ENCODE assay signal across 19 cellular contexts in genomic region chr11:32187106-32187505, GRCh38.
DNase-seq lines count a peak whose midpoint lies in the region; ATAC-seq and TF ChIP-seq lines count a peak whose summit lies in the region.
"Had no signal": no experiment of that assay in that cellular context is flagged by ENCODE, and none has a peak within 500 bp of the region (broad histone marks: within the 10 kb centered on the region; RNA-seq: fewer than 3 reads in every experiment).

No MANE protein-coding gene starts in this region.

- no peak for TF ChIP-seq CTCF in dorsolateral prefrontal cortex (IDR thresholded peaks at IDR 0.05 in 54 of 56, conservative IDR thresholded peaks at IDR 0.05 in 2 of 56; ENCODE audit: low read depth in 1 of 56, partially characterized antibody in 56 of 56)

- H3K27me3 ChIP-seq in dorsolateral prefrontal cortex: peaks cover 0 to 12% (median 0%) of the 10 kb centered on the region in 45 donors
- H3K27me3 ChIP-seq: BLaER1 had no signal

- H3K4me3 ChIP-seq in dorsolateral prefrontal cortex: no peak overlapping the region
- H3K4me3 ChIP-seq: BLaER1, GM23338 had no signal

- DNase-seq in Caki2 (ENCODE audit: low read depth) (peak; percentile 58), astrocyte of the hippocampus (ENCODE audit: low read depth, low spot score) (peak; percentile 45), kidney glomerular epithelial cell (lab: John Stamatoyannopoulos, UW) (peak; percentile 73), renal cortical epithelial cell (ENCODE audit: low read depth) (peak; percentile 72), DMS 273 (lab: John Stamatoyannopoulos, UW; ENCODE audit: unreplicated experiment) (no peak), left lobe of liver (ENCODE audit: low spot score) (no peak), dorsolateral prefrontal cortex (no peak)
- DNase-seq: Caco-2; CD4-positive, CD25-positive, alpha-beta regulatory T cell; CD8-positive, alpha-beta T cell; DMS53; DMS79 treated with DMSO at 0.1 percent for 48 hours; GF-D8; H9 had no signal

- no peak overlapping the region for H3K27ac ChIP-seq in dorsolateral prefrontal cortex
- H3K27ac ChIP-seq: 22Rv1, BLaER1, C4-2B had no signal

- ATAC-seq in left lobe of liver: no peak
- ATAC-seq: CD8-positive, alpha-beta T cell; GM23338; HCT116 had no signal

- in situ Hi-C loops in Caki2 (cut with HindIII; ENCODE audit: low pct_unique_long_range_greater_than_20kb, low sequenced_read_pairs): no loop called here

- intact Hi-C loops in dorsolateral prefrontal cortex (cut with DNase I): no loop called here

Comparison
In these comparisons a context has a peak if more than half of its experiments do, and no peak if none do; other contexts are left out.
1. DNase-seq: peak in Caki2 (single experiment), astrocyte of the hippocampus (single experiment), kidney glomerular epithelial cell (single experiment) and renal cortical epithelial cell (single experiment); none in DMS 273 (single experiment), left lobe of liver (single experiment) and dorsolateral prefrontal cortex (0 of 10).